In genomic region chr4:48484494-48485168, GRCh38 we compare ENCODE assay signal across 1 cellular context.
TF ChIP-seq lines count a peak whose summit lies in the region.

No MANE protein-coding gene starts in this region.

TF ChIP-seq in K562, 482 proteins besides CTCF, POLR2A, EP300 and RAD21 (continued from another document):
- no peak for TF ChIP-seq NFYB (IDR thresholded peaks at IDR 0.05; ENCODE audit: extremely low read depth, insufficient read length)
- no peak for TF ChIP-seq ELF2 (CRISPR knock-in tag; IDR thresholded peaks at IDR 0.05)
- no peak for TF ChIP-seq ILK (tag; IDR thresholded peaks at IDR 0.05; ENCODE audit: borderline replicate concordance, low read depth)
- TF ChIP-seq ZNF445 (CRISPR knock-in tag; IDR thresholded peaks at IDR 0.05; ENCODE audit: low read depth) = no peak
- TF ChIP-seq PURB (CRISPR knock-in tag; IDR thresholded peaks at IDR 0.05; ENCODE audit: low read depth) = no peak
- no peak for TF ChIP-seq TAF1 (IDR thresholded peaks at IDR 0.05; ENCODE audit: control insufficient read depth, extremely low read depth, insufficient read depth, low read length, severe bottlenecking)
- no peak for TF ChIP-seq ATF1 (CRISPR knock-in tag; IDR thresholded peaks at IDR 0.05)
- no peak for TF ChIP-seq ATF1 (tag; IDR thresholded peaks at IDR 0.05)
- no peak for TF ChIP-seq TAL1 (IDR thresholded peaks at IDR 0.05)
- TF ChIP-seq, protein P1, sequence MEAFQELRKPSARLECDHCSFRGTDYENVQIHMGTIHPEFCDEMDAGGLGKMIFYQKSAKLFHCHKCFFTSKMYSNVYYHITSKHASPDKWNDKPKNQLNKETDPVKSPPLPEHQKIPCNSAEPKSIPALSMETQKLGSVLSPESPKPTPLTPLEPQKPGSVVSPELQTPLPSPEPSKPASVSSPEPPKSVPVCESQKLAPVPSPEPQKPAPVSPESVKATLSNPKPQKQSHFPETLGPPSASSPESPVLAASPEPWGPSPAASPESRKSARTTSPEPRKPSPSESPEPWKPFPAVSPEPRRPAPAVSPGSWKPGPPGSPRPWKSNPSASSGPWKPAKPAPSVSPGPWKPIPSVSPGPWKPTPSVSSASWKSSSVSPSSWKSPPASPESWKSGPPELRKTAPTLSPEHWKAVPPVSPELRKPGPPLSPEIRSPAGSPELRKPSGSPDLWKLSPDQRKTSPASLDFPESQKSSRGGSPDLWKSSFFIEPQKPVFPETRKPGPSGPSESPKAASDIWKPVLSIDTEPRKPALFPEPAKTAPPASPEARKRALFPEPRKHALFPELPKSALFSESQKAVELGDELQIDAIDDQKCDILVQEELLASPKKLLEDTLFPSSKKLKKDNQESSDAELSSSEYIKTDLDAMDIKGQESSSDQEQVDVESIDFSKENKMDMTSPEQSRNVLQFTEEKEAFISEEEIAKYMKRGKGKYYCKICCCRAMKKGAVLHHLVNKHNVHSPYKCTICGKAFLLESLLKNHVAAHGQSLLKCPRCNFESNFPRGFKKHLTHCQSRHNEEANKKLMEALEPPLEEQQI (IDR thresholded peaks at IDR 0.05) = no peak
- TF ChIP-seq, protein P2, sequence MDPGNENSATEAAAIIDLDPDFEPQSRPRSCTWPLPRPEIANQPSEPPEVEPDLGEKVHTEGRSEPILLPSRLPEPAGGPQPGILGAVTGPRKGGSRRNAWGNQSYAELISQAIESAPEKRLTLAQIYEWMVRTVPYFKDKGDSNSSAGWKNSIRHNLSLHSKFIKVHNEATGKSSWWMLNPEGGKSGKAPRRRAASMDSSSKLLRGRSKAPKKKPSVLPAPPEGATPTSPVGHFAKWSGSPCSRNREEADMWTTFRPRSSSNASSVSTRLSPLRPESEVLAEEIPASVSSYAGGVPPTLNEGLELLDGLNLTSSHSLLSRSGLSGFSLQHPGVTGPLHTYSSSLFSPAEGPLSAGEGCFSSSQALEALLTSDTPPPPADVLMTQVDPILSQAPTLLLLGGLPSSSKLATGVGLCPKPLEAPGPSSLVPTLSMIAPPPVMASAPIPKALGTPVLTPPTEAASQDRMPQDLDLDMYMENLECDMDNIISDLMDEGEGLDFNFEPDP (CRISPR knock-in tag; IDR thresholded peaks at IDR 0.05) = no peak
- peak; percentile 88 for TF ChIP-seq ZNF316 (IDR thresholded peaks at IDR 0.05)
- no peak for TF ChIP-seq STAT5A (IDR thresholded peaks at IDR 0.05; ENCODE audit: borderline replicate concordance, low read length)
- no peak for TF ChIP-seq ZNF583 (CRISPR knock-in tag; IDR thresholded peaks at IDR 0.05)
- TF ChIP-seq TCF7L2 (IDR thresholded peaks at IDR 0.05; ENCODE audit: low read depth, low read length) = no peak
- TF ChIP-seq ZNF77 (CRISPR knock-in tag; IDR thresholded peaks at IDR 0.05) = no peak
- TF ChIP-seq MCM2 (IDR thresholded peaks at IDR 0.05; ENCODE audit: low read depth) = no peak
- TF ChIP-seq BCL6 (CRISPR knock-in tag; IDR thresholded peaks at IDR 0.05) = no peak
- no peak for TF ChIP-seq HIVEP1 (CRISPR knock-in tag; IDR thresholded peaks at IDR 0.05)
- TF ChIP-seq, protein P3, sequence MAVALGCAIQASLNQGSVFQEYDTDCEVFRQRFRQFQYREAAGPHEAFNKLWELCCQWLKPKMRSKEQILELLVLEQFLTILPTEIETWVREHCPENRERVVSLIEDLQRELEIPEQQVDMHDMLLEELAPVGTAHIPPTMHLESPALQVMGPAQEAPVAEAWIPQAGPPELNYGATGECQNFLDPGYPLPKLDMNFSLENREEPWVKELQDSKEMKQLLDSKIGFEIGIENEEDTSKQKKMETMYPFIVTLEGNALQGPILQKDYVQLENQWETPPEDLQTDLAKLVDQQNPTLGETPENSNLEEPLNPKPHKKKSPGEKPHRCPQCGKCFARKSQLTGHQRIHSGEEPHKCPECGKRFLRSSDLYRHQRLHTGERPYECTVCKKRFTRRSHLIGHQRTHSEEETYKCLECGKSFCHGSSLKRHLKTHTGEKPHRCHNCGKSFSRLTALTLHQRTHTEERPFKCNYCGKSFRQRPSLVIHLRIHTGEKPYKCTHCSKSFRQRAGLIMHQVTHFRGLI (CRISPR knock-in tag; IDR thresholded peaks at IDR 0.05) = no peak
- TF ChIP-seq, protein P4, sequence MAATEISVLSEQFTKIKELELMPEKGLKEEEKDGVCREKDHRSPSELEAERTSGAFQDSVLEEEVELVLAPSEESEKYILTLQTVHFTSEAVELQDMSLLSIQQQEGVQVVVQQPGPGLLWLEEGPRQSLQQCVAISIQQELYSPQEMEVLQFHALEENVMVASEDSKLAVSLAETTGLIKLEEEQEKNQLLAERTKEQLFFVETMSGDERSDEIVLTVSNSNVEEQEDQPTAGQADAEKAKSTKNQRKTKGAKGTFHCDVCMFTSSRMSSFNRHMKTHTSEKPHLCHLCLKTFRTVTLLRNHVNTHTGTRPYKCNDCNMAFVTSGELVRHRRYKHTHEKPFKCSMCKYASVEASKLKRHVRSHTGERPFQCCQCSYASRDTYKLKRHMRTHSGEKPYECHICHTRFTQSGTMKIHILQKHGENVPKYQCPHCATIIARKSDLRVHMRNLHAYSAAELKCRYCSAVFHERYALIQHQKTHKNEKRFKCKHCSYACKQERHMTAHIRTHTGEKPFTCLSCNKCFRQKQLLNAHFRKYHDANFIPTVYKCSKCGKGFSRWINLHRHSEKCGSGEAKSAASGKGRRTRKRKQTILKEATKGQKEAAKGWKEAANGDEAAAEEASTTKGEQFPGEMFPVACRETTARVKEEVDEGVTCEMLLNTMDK (IDR thresholded peaks at IDR 0.05; ENCODE audit: borderline replicate concordance, insufficient read depth, low read depth, low read length, poor library complexity, severe bottlenecking) = no peak
- TF ChIP-seq E2F6 (IDR thresholded peaks at IDR 0.05; ENCODE audit: borderline replicate concordance in 1 of 2, extremely low read depth in 1 of 2, insufficient read depth in 1 of 2, insufficient read length in 1 of 2, low read depth in 1 of 2, low read length in 1 of 2, poor library complexity in 1 of 2, severe bottlenecking in 1 of 2) = peak in 1 of 2 experiments; percentile 2
- no peak for TF ChIP-seq ZNF699 (CRISPR knock-in tag; IDR thresholded peaks at IDR 0.05; ENCODE audit: insufficient replicate concordance)
- TF ChIP-seq MITF (IDR thresholded peaks at IDR 0.05) = no peak
- TF ChIP-seq PYGO2 (tag; IDR thresholded peaks at IDR 0.05) = no peak
- no peak for TF ChIP-seq SMAD4 (CRISPR knock-in tag; conservative IDR thresholded peaks at IDR 0.05)
- no peak for TF ChIP-seq ZNF239 (CRISPR knock-in tag; IDR thresholded peaks at IDR 0.05)
- peak; percentile 79 for TF ChIP-seq NFE2 (IDR thresholded peaks at IDR 0.05; ENCODE audit: low read depth)
- no peak for TF ChIP-seq ZFP30 (CRISPR knock-in tag; IDR thresholded peaks at IDR 0.05; ENCODE audit: borderline replicate concordance)
- no peak for TF ChIP-seq ZNF41 (CRISPR knock-in tag; conservative IDR thresholded peaks at IDR 0.05)
- TF ChIP-seq HOMEZ (CRISPR knock-in tag; IDR thresholded peaks at IDR 0.05) = no peak
- TF ChIP-seq LARP7 (IDR thresholded peaks at IDR 0.05) = no peak
- no peak for TF ChIP-seq ZNF263 (CRISPR knock-in tag; IDR thresholded peaks at IDR 0.05; ENCODE audit: borderline replicate concordance)
- TF ChIP-seq ZSCAN29 (IDR thresholded peaks at IDR 0.05) = no peak
- peak; percentile 28; the same call in 1 of the 2 replicates for TF ChIP-seq TFAP4 (CRISPR knock-in tag; IDR thresholded peaks at IDR 0.05; ENCODE audit: borderline replicate concordance)
- no peak for TF ChIP-seq ZNF395 (CRISPR knock-in tag; IDR thresholded peaks at IDR 0.05)
- TF ChIP-seq POLR3G (IDR thresholded peaks at IDR 0.05; ENCODE audit: extremely low read depth, insufficient read length, insufficient replicate concordance) = no peak
- no peak for TF ChIP-seq IFI16 (CRISPR knock-in tag; IDR thresholded peaks at IDR 0.05)
- peak; percentile 37; the same call in 1 of the 2 replicates for TF ChIP-seq MAFF (IDR thresholded peaks at IDR 0.05; ENCODE audit: low read length)
- no peak for TF ChIP-seq ZNF134 (CRISPR knock-in tag; conservative IDR thresholded peaks at IDR 0.05)
- no peak for TF ChIP-seq ZNF347 (CRISPR knock-in tag; IDR thresholded peaks at IDR 0.05; ENCODE audit: low read depth)
- TF ChIP-seq CREM (IDR thresholded peaks at IDR 0.05; ENCODE audit: low read depth) = no peak
- TF ChIP-seq TARDBP (IDR thresholded peaks at IDR 0.05) = no peak
